14 cellular contexts compared by ENCODE assay signal in the genomic region with DNA sequence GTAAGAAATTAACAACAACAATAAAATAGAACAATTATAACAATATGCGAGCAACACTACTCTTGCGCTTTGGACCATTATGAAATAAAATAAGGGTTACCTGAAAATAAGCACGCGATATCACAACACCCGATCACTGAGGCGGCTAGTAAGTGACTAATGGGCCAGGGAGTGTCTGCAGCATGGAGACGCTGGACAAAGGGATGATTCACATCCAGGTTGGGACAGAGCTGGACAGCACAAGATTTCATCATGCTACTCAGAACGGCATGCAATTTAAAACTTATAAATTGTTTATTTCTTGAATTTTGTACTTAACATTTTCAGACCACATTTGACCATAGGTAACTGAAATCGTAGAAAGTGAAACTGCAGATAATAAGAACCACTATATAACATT. TPM values are rescaled to one million over a fixed set of nuclear protein-coding genes. Genes with fewer than 3 reads are reported as not detected.
DNase-seq lines count a peak whose midpoint lies in the region; ATAC-seq, FAIRE-seq and TF ChIP-seq lines count a peak whose summit lies in the region.
"Had no signal": no experiment of that assay in that cellular context is flagged by ENCODE, and none has a peak within 500 bp of the region (broad histone marks: within the 10 kb centered on the region; RNA-seq: fewer than 3 reads in every experiment).

No MANE protein-coding gene starts in this region.

- DNase-seq in AG04450 (ENCODE audit: low read depth, low spot score) (peak; percentile 26), LoVo (ENCODE audit: low spot score) (peak; percentile 42), K562 (ENCODE audit: extremely low read depth in 1 of 4, low spot score in 3 of 4) (no peak), kidney epithelial cell (ENCODE audit: low read depth) (peak; percentile 58), right atrium auricular region (ENCODE audit: low spot score) (no peak), NCI-H2029 (lab: John Stamatoyannopoulos, UW) (no peak), GDM1 (lab: John Stamatoyannopoulos, UW) (no peak)
- no peak for DNase-seq in activated naive CD4-positive, alpha-beta T cell (lab: John Stamatoyannopoulos, UW)
- DNase-seq: activated CD4-positive, alpha-beta T cell treated with anti-CD3 and anti-CD28 coated beads for 1 hour; colonic mucosa; NCI-H1105; nucleus accumbens; substantia nigra; T-helper 1 cell had no signal

- BruUV-seq in K562 (replicated peaks; lab: Mats Ljungman, UMichigan) = no TSS peak

- no peak for TF ChIP-seq POLR2A in K562 (conservative IDR thresholded peaks at IDR 0.05)

- no peak overlapping the region for H3K9ac ChIP-seq in K562 (ENCODE audit: insufficient read depth in 1 of 2, low read depth in 2 of 2, low read length in 2 of 2)

- no peak for ATAC-seq in K562

- WGBS in K562 (ENCODE audit: insufficient coverage, low coverage, missing lambda C conversion rate) = 86% methylated on average over 9 of the region's 9 CpGs

- no peak for TF ChIP-seq RAD21 in K562 (CRISPR knock-in tag; conservative IDR thresholded peaks at IDR 0.05 in 1 of 2, IDR thresholded peaks at IDR 0.05 in 1 of 2)

- TF ChIP-seq EP300 in K562 (IDR thresholded peaks at IDR 0.05; ENCODE audit: low read length) = no peak

- H3K4me2 ChIP-seq in K562 (ENCODE audit: insufficient read depth, low read length) = no peak overlapping the region

- FAIRE-seq in K562 (lab: Jason Lieb, UNC) = no peak

- in situ Hi-C loops in K562 (cut with MboI) = no loop called here

- intact Hi-C loops in K562 (cut with micrococcal nuclease) = no loop called here

- H3K9me3 ChIP-seq in AG04450 (ENCODE audit: control insufficient read depth, insufficient read depth, low read length) (no peaks in the 10 kb centered on the region), K562 (replicated peaks; ENCODE audit: control insufficient read depth, insufficient read depth, low read depth, low read length) (no peaks in the 10 kb centered on the region), right atrium auricular region (no peaks in the 10 kb centered on the region)
- H3K9me3 ChIP-seq: colonic mucosa had no signal

- H3K27me3 ChIP-seq in AG04450 (ENCODE audit: control insufficient read depth, insufficient read depth, low read length) (no peaks in the 10 kb centered on the region), K562 (ENCODE audit: control insufficient read depth in 2 of 2, insufficient read depth in 2 of 2, low read length in 2 of 2) (no peaks in the 10 kb centered on the region), kidney epithelial cell (ENCODE audit: control insufficient read depth, insufficient read depth, low read length) (no peaks in the 10 kb centered on the region), right atrium auricular region (no peaks in the 10 kb centered on the region)
- H3K27me3 ChIP-seq: colonic mucosa had no signal

- POLR2A ChIA-PET in AG04450 (lab: Yijun Ruan, JAX) = interaction anchor here (0.7 kb wide), 1 partner anchor 431 kb away, joined by 3 read pairs; no protein-coding TSS in a partner anchor
- POLR2A ChIA-PET in K562 (lab: Yijun Ruan, JAX) = interaction anchor here (1.0 kb wide), 1 partner anchor 15 kb away, joined by 4 read pairs; a partner anchor contains a TSS

- H2AFZ ChIP-seq in K562 (ENCODE audit: low read depth, low read length) = no peak overlapping the region

- H3K9me1 ChIP-seq in K562 (ENCODE audit: control insufficient read depth, insufficient read depth, low read length) = no peaks in the 10 kb centered on the region

- peaks cover 32% of the 10 kb centered on the region for H3K36me3 ChIP-seq in K562 (ENCODE audit: control insufficient read depth, insufficient read depth, low read length)
- no peaks in the 10 kb centered on the region for H3K36me3 ChIP-seq in kidney epithelial cell (ENCODE audit: control insufficient read depth, insufficient read depth, low read length)
- H3K36me3 ChIP-seq in right atrium auricular region = no peaks in the 10 kb centered on the region
- H3K36me3 ChIP-seq: colonic mucosa had no signal

- H3K4me1 ChIP-seq in K562 (replicated peaks in 1 of 2; ENCODE audit: control insufficient read depth in 2 of 2, insufficient read depth in 2 of 2, low read length in 2 of 2) (no peaks in the 10 kb centered on the region), right atrium auricular region (peaks cover 0 to 2% of the 10 kb centered on the region in 2 donors)
- H3K4me1 ChIP-seq: colonic mucosa had no signal

- no peaks in the 10 kb centered on the region for H4K20me1 ChIP-seq in K562 (replicated peaks; ENCODE audit: control insufficient read depth, insufficient read depth, low read length)

- CTCF ChIA-PET in AG04450 (lab: Charles Lee) = interaction anchor here (1.0 kb wide), 1 partner anchor 127 kb away, joined by 3 read pairs; no protein-coding TSS in a partner anchor
- CTCF ChIA-PET in K562 (lab: Yijun Ruan, JAX; ENCODE audit: low intra/inter-chr PET ratio) = no interaction called here

- H3K27ac ChIP-seq in AG04450 (ENCODE audit: low read depth, low read length) (no peak overlapping the region), K562 (ENCODE audit: extremely low read depth, low read depth, low read length) (no peak overlapping the region), right atrium auricular region (no peak overlapping the region)
- H3K27ac ChIP-seq: colonic mucosa had no signal

- no peak overlapping the region for H3K4me3 ChIP-seq in AG04450 (ENCODE audit: low read depth, low read length)
- H3K4me3 ChIP-seq in K562 = no peak overlapping the region
- H3K4me3 ChIP-seq in kidney epithelial cell (ENCODE audit: low read depth, low read length) = no peak overlapping the region
- no peak overlapping the region for H3K4me3 ChIP-seq in right atrium auricular region
- H3K4me3 ChIP-seq: colonic mucosa had no signal

- TF ChIP-seq CTCF in AG04450 (IDR thresholded peaks at IDR 0.05; ENCODE audit: low read depth, low read length) (no peak), K562 (IDR thresholded peaks at IDR 0.05 in 2 of 3, conservative IDR thresholded peaks at IDR 0.05 in 1 of 3; ENCODE audit: insufficient read depth in 2 of 3, low read depth in 1 of 3, low read length in 3 of 3) (no peak), kidney epithelial cell (IDR thresholded peaks at IDR 0.05; ENCODE audit: insufficient read depth, low read length, poor library complexity, severe bottlenecking) (no peak), right atrium auricular region (IDR thresholded peaks at IDR 0.05) (no peak)

- H3K79me2 ChIP-seq in K562 (ENCODE audit: control insufficient read depth, insufficient read depth, low read length) = peaks cover 2% of the 10 kb centered on the region; the same call in 1 of the 3 replicates

TF ChIP-seq in K562, 482 proteins besides CTCF, POLR2A, EP300 and RAD21 (continues in another document):
- TF ChIP-seq, protein P1, sequence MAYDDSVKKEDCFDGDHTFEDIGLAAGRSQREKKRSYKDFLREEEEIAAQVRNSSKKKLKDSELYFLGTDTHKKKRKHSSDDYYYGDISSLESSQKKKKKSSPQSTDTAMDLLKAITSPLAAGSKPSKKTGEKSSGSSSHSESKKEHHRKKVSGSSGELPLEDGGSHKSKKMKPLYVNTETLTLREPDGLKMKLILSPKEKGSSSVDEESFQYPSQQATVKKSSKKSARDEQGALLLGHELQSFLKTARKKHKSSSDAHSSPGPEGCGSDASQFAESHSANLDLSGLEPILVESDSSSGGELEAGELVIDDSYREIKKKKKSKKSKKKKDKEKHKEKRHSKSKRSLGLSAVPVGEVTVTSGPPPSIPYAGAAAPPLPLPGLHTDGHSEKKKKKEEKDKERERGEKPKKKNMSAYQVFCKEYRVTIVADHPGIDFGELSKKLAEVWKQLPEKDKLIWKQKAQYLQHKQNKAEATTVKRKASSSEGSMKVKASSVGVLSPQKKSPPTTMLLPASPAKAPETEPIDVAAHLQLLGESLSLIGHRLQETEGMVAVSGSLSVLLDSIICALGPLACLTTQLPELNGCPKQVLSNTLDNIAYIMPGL (CRISPR knock-in tag; IDR thresholded peaks at IDR 0.05) = no peak
- TF ChIP-seq, protein P2, sequence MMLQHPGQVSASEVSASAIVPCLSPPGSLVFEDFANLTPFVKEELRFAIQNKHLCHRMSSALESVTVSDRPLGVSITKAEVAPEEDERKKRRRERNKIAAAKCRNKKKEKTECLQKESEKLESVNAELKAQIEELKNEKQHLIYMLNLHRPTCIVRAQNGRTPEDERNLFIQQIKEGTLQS (IDR thresholded peaks at IDR 0.05) = peak; percentile 56
- TF ChIP-seq, protein P2 (CRISPR knock-in tag; conservative IDR thresholded peaks at IDR 0.05) = no peak
- no peak for TF ChIP-seq RFX7 (CRISPR knock-in tag; IDR thresholded peaks at IDR 0.05)
- TF ChIP-seq CEBPG (CRISPR knock-in tag; IDR thresholded peaks at IDR 0.05) = no peak
- TF ChIP-seq CEBPG (tag; conservative IDR thresholded peaks at IDR 0.05 in 1 of 2, IDR thresholded peaks at IDR 0.05 in 1 of 2) = peak in 1 of 2 experiments; percentile 61; a peak in 2 of 4 replicates
- no peak for TF ChIP-seq PHF21A (IDR thresholded peaks at IDR 0.05; ENCODE audit: borderline replicate concordance, low read depth)
- no peak for TF ChIP-seq CTBP1 (IDR thresholded peaks at IDR 0.05; ENCODE audit: borderline replicate concordance)

RNA-seq across cellular contexts. Expression of a gene that starts 15.6 kb away (rescaled TPM):
- 74.1 and 86.3 TPM in 2 replicates for polyA plus RNA-seq in AG04450 (2011; rRNA removed)
- 21.6 and 22.2 TPM in 2 replicates for polyA minus RNA-seq in AG04450 (2011; rRNA and poly(A)+ RNA removed)
- total RNA-seq in K562 (2011; cell fraction: chromatin; rRNA removed; ENCODE audit: low replicate concordance) = 13.1 and 31.6 TPM in 2 replicates
- 6.7 and 8.3 TPM in 2 replicates for total RNA-seq in K562 (2011; cell fraction: nucleolus; rRNA removed)
- total RNA-seq in K562 (2011; cell fraction: nucleoplasm; rRNA removed) = 16.2 and 18.0 TPM in 2 replicates
- total RNA-seq in K562 (2014; rRNA removed) = 38.0 and 40.2 TPM in 2 replicates
- total RNA-seq in K562 (2014; rRNA removed; fragmentation: Illumina TruSeq; extraction: Trizol) = 36.9 and 41.2 TPM in 2 replicates
- 35.4 and 36.0 TPM in 2 replicates for total RNA-seq in K562 (2015; rRNA removed; fragmentation: Illumina TruSeq; extraction: Trizol)
- 28.9 and 29.4 TPM in 2 replicates for total RNA-seq in K562 (2021)
- polyA plus RNA-seq in K562 (2011; rRNA removed) = 57.8 and 67.8 TPM in 2 replicates
- 26.6 and 49.6 TPM in 2 replicates for polyA plus RNA-seq in K562 (2011; cell fraction: cytosol; rRNA removed)
- 14.5 and 23.0 TPM in 2 replicates for polyA plus RNA-seq in K562 (2011; cell fraction: nucleus; rRNA removed)
- 29.4 and 32.4 TPM in 2 replicates for polyA plus RNA-seq in K562 (2012)
- 38.5 and 51.0 TPM in 2 replicates for polyA plus RNA-seq in K562 (2014; fragmentation: Illumina TruSeq; extraction: Trizol)
- polyA plus RNA-seq in K562 (2014; fragmentation: Nextera tagmentation; extraction: Ambion mirVana) = 10 to 100 TPM; 10.7 to 13.9 TPM
- 45.3 and 46.7 TPM in 2 replicates for polyA plus RNA-seq in K562 (2014; rRNA removed)
- polyA minus RNA-seq in K562 (2011; rRNA and poly(A)+ RNA removed) = 32.3 and 38.1 TPM in 2 replicates
- polyA minus RNA-seq in K562 (2011; cell fraction: cytosol; rRNA and poly(A)+ RNA removed) = 14.6 and 14.9 TPM in 2 replicates
- 11.2 and 16.2 TPM in 2 replicates for polyA minus RNA-seq in K562 (2011; cell fraction: nucleus; rRNA and poly(A)+ RNA removed)
- total RNA-seq in kidney epithelial cell = 44.3 and 47.0 TPM in 2 replicates
- 10 to 100 TPM; 42.0 to 95.0 TPM for total RNA-seq in right atrium auricular region

Comparison
In these comparisons a context has a peak if more than half of its experiments do, and no peak if none do; other contexts are left out.
1. DNase-seq: peak in AG04450 (single experiment), LoVo (single experiment) and kidney epithelial cell (single experiment); none in K562 (0 of 4), right atrium auricular region (single experiment), NCI-H2029 (single experiment), GDM1 (single experiment) and activated naive CD4-positive, alpha-beta T cell (0 of 4).